16 cellular contexts compared by ENCODE assay signal in the genomic region with DNA sequence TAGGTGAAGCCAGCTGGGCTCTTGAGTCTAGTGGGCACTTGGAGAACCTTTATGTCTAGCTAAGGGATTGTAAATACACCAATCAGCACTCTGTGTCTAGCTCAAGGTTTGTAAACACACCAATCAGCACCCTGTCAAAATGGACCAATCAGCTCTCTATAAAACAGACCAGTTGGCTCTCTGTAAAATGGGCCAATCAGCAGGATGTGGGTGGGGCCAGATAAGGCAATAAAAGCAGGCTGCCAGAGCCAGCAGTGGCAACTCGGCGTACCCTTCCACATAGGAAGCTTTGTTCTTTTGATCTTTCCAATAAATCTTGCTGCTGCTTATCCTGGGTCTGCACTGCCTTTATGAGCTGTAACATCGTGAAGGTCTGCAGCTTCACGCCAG. TPM values are rescaled to one million over a fixed set of nuclear protein-coding genes. Genes with fewer than 3 reads are reported as not detected.
DNase-seq lines count a peak whose midpoint lies in the region; ATAC-seq and TF ChIP-seq lines count a peak whose summit lies in the region.
"Not testable (repeated sequence)": the region's sequence is repeated elsewhere in the genome, so short reads cannot be mapped to it uniquely, and the experiment has no call there.
"Had no signal": no experiment of that assay in that cellular context is flagged by ENCODE, and none has a peak within 500 bp of the region (broad histone marks: within the 10 kb centered on the region; RNA-seq: fewer than 3 reads in every experiment).

No MANE protein-coding gene starts in this region.

- not testable (repeated sequence) for H3K9me2 ChIP-seq in HCT116 (ENCODE audit: insufficient read depth)

- H3K79me2 ChIP-seq in HCT116 (ENCODE audit: insufficient read depth, low read length), result not testable (repeated sequence)

- RAD21 ChIA-PET in HCT116 (lab: Charles Lee; ENCODE audit: low non-redundant PET in 1 of 2, low total read pairs in 2 of 2, uncharacterized antibody in 2 of 2, unreplicated experiment in 2 of 2), result interaction anchor here in 1 of 2 experiments (0.7 kb wide), 1 partner anchor 20 kb away, joined by 4 read pairs; no protein-coding TSS in a partner anchor

- not testable (repeated sequence) for H3K9me3 Mint-ChIP-seq in CD4-positive, alpha-beta T cell; activated CD4-positive, alpha-beta T cell treated with anti-CD3 and anti-CD28 coated beads, Interleukin-2, amount 10 ng/mL, durations not matched to agents 24 days and 14 days; activated T-helper 17 cell treated with anti-CD3 and anti-CD28 coated beads, Interleukin-2, amount 50 U/mL, for 72 hours; immature natural killer cell

- not testable (repeated sequence) for H3K4me2 ChIP-seq in HCT116 (ENCODE audit: low read length)

- peaks cover 46% of the 10 kb centered on the region for H3K36me3 Mint-ChIP-seq in CD4-positive, alpha-beta T cell (ENCODE audit: low read depth)
- H3K36me3 Mint-ChIP-seq in activated CD4-positive, alpha-beta T cell treated with anti-CD3 and anti-CD28 coated beads, Interleukin-2, amount 10 ng/mL, durations not matched to agents 24 days and 14 days (ENCODE audit: low read depth), result peaks cover 18% of the 10 kb centered on the region
- H3K36me3 Mint-ChIP-seq in activated T-helper 17 cell treated with anti-CD3 and anti-CD28 coated beads, Interleukin-2, amount 50 U/mL, for 72 hours (ENCODE audit: low read depth), result peaks cover 35% of the 10 kb centered on the region
- peaks cover 6 to 19% (median 6%) of the 10 kb centered on the region in 3 donors for H3K36me3 Mint-ChIP-seq in immature natural killer cell

- not testable (repeated sequence) for H2AFZ ChIP-seq in HCT116 (ENCODE audit: low read depth, low read length, poor library complexity, severe bottlenecking)

- not testable (repeated sequence) for H3K9ac ChIP-seq in HCT116 (ENCODE audit: low read length); mucosa of rectum (ENCODE audit: low read depth in 1 of 2, low read length in 2 of 2)

- not testable (repeated sequence) for DNase-seq in CD4-positive, alpha-beta T cell; HCT116 (ENCODE audit: low read depth, low spot score); immature natural killer cell
- DNase-seq in activated CD4-positive, alpha-beta T cell treated with anti-CD3 and anti-CD28 coated beads, Interleukin-2, amount 10 ng/mL, durations not matched to agents 24 days and 14 days, result peak; percentile 69
- DNase-seq in stimulated activated CD4-positive, alpha-beta T cell treated with anti-CD3 and anti-CD28 coated beads, Interleukin-15, amount 100 ng/mL, for 24 hours, result peak; percentile 24

- not testable (repeated sequence) for TF ChIP-seq POLR2A in HCT116 (IDR thresholded peaks at IDR 0.05; ENCODE audit: borderline replicate concordance, extremely low read depth, insufficient read depth, insufficient read length)

- peaks cover 45% of the 10 kb centered on the region for H3K4me1 Mint-ChIP-seq in CD4-positive, alpha-beta T cell (ENCODE audit: low read depth)
- H3K4me1 Mint-ChIP-seq in activated CD4-positive, alpha-beta T cell treated with anti-CD3 and anti-CD28 coated beads, Interleukin-2, amount 10 ng/mL, durations not matched to agents 24 days and 14 days, result peaks cover 36% of the 10 kb centered on the region
- H3K4me1 Mint-ChIP-seq in activated T-helper 17 cell treated with anti-CD3 and anti-CD28 coated beads, Interleukin-2, amount 50 U/mL, for 72 hours, result peaks cover 13% of the 10 kb centered on the region
- peaks cover 26 to 39% of the 10 kb centered on the region in 2 donors for H3K4me1 Mint-ChIP-seq in immature natural killer cell

- CTCF ChIA-PET in CD4-positive, alpha-beta T cell (lab: Charles Lee), result interaction anchor here (0.8 to 1.8 kb wide), 2 partner anchors 37 to 42 kb away, joined by 3 to 4 read pairs; a partner anchor contains a TSS
- CTCF ChIA-PET in HCT116 (lab: Charles Lee), result interaction anchor here (2.7 kb wide), 1 partner anchor 19 kb away, joined by 6 read pairs; no protein-coding TSS in a partner anchor

- not testable (repeated sequence) for H3K4me3 ChIP-seq in HCT116 (replicated peaks in 1 of 2; ENCODE audit: low read depth in 1 of 2, low read length in 2 of 2); mucosa of rectum (ENCODE audit: low read length in 2 of 2)

- not testable (repeated sequence) for BruUV-seq in HCT116 (replicated peaks; lab: Mats Ljungman, UMichigan)

- not testable (repeated sequence) for H3K4me3 Mint-ChIP-seq in CD4-positive, alpha-beta T cell; activated CD4-positive, alpha-beta T cell treated with anti-CD3 and anti-CD28 coated beads, Interleukin-2, amount 10 ng/mL, durations not matched to agents 24 days and 14 days; activated T-helper 17 cell treated with anti-CD3 and anti-CD28 coated beads, Interleukin-2, amount 50 U/mL, for 72 hours; immature natural killer cell

- H3K36me3 ChIP-seq in HCT116 (ENCODE audit: control insufficient read depth in 1 of 2, insufficient read depth in 2 of 2, low read length in 2 of 2); mucosa of rectum (ENCODE audit: control insufficient read depth in 2 of 2, insufficient read depth in 2 of 2, low read length in 2 of 2): not testable (repeated sequence)

- H3K27me3 Mint-ChIP-seq in CD4-positive, alpha-beta T cell; activated CD4-positive, alpha-beta T cell treated with anti-CD3 and anti-CD28 coated beads, Interleukin-2, amount 10 ng/mL, durations not matched to agents 24 days and 14 days; activated T-helper 17 cell treated with anti-CD3 and anti-CD28 coated beads, Interleukin-2, amount 50 U/mL, for 72 hours: not testable (repeated sequence)
- H3K27me3 Mint-ChIP-seq in immature natural killer cell (ENCODE audit: low read depth in 3 of 3), result peaks cover 18 to 26% (median 21%) of the 10 kb centered on the region in 3 donors

- peak overlapping the region; percentile 71 for H3K27ac Mint-ChIP-seq in CD4-positive, alpha-beta T cell
- not testable (repeated sequence) for H3K27ac Mint-ChIP-seq in activated CD4-positive, alpha-beta T cell treated with anti-CD3 and anti-CD28 coated beads, Interleukin-2, amount 10 ng/mL, durations not matched to agents 24 days and 14 days
- H3K27ac Mint-ChIP-seq in activated T-helper 17 cell treated with anti-CD3 and anti-CD28 coated beads, Interleukin-2, amount 50 U/mL, for 72 hours, result peak overlapping the region; percentile 66
- H3K27ac Mint-ChIP-seq in immature natural killer cell, result peak overlapping the region in 4 of 6 donors; percentile 40 to 66 (median 60)

- ATAC-seq in CD4-positive, alpha-beta T cell (ENCODE audit: poor library complexity); activated T-helper 17 cell treated with anti-CD3 and anti-CD28 coated beads, Interleukin-2, amount 50 U/mL, for 72 hours (replicated peaks): not testable (repeated sequence)
- 0 out of 2 replicates have a peak, but pooled peaks have one; percentile 11 for ATAC-seq in HCT116

- not testable (repeated sequence) for H3K27ac ChIP-seq in CD4-positive, alpha-beta T cell (ENCODE audit: low read depth, low read length); HCT116 (ENCODE audit: low read depth, low read length)
- H3K27ac ChIP-seq in mucosa of rectum (ENCODE audit: low read depth in 2 of 2, low read length in 2 of 2), result peak overlapping the region; percentile 76 to 78

- H3K27me3 ChIP-seq in CD4-positive, alpha-beta T cell (ENCODE audit: control insufficient read depth, insufficient read depth, low read length); HCT116 (ENCODE audit: insufficient read depth, low read length); mucosa of rectum (ENCODE audit: control insufficient read depth in 2 of 2, insufficient read depth in 2 of 2, low read length in 2 of 2): not testable (repeated sequence)

- TF ChIP-seq CTCF in CD4-positive, alpha-beta T cell (IDR thresholded peaks at IDR 0.05); HCT116 (IDR thresholded peaks at IDR 0.05 in 2 of 3, conservative IDR thresholded peaks at IDR 0.05 in 1 of 3; ENCODE audit: borderline replicate concordance in 1 of 3, insufficient read depth in 1 of 3, low read depth in 2 of 3, low read length in 2 of 3): not testable (repeated sequence)

- not testable (repeated sequence) for H4K20me1 ChIP-seq in HCT116 (ENCODE audit: insufficient read depth)

- not testable (repeated sequence) for H3K9me3 ChIP-seq in CD4-positive, alpha-beta T cell (ENCODE audit: control insufficient read depth, low read length); HCT116 (ENCODE audit: control insufficient read depth in 1 of 2, insufficient read depth in 1 of 2, low read depth in 1 of 2, low read length in 2 of 2); mucosa of rectum (ENCODE audit: control insufficient read depth in 2 of 2, low read length in 2 of 2)

- not testable (repeated sequence) for TF ChIP-seq RAD21 in HCT116 (IDR thresholded peaks at IDR 0.05; ENCODE audit: low read depth)

- POLR2A ChIA-PET in CD4-positive, alpha-beta T cell (lab: Charles Lee), result interaction anchor here (0.9 to 1.9 kb wide), 5 partner anchors 10 to 78 kb away, joined by 3 to 5 read pairs (median 3); a partner anchor contains a TSS
- POLR2A ChIA-PET in HCT116 (lab: Charles Lee), result interaction anchor here (1.0 kb wide), 1 partner anchor 10 kb away, joined by 4 read pairs; no protein-coding TSS in a partner anchor

- H3K4me1 ChIP-seq in HCT116 (ENCODE audit: control insufficient read depth in 1 of 2, insufficient read depth in 2 of 2, low read length in 2 of 2) (peaks cover 5 to 10% of the 10 kb centered on the region in 2 experiments; a peak in 3 of 4 replicates), mucosa of rectum (ENCODE audit: control insufficient read depth in 2 of 2, insufficient read depth in 2 of 2, low read length in 2 of 2) (peaks cover 18 to 36% of the 10 kb centered on the region in 2 donors)

- intact Hi-C loops in CD4-positive, alpha-beta T cell (cut with DNase I, micrococcal nuclease); HCT116 (cut with micrococcal nuclease): not testable (repeated sequence)
- intact Hi-C loops in activated CD4-positive, alpha-beta T cell treated with anti-CD3 and anti-CD28 coated beads, Interleukin-2, amount 10 ng/mL, durations not matched to agents 24 days and 14 days (cut with micrococcal nuclease), result loop anchor here (5.0 kb wide), 1 partner anchor 79 kb away; no protein-coding TSS in a partner anchor

RNA-seq across cellular contexts. Expression of a gene that starts 3.0 kb away (rescaled TPM):
- 100 to 1,000 TPM; 250 to 261 TPM for total RNA-seq in CD4-positive, alpha-beta T cell
- 0.15 TPM for total RNA-seq in HCT116 (2021; ENCODE audit: unreplicated experiment)
- polyA plus RNA-seq in HCT116 (2012), result not detected in 2 replicates
- 17.0 and 17.8 TPM in 2 replicates for total RNA-seq in activated CD4-positive, alpha-beta T cell treated with anti-CD3 and anti-CD28 coated beads, Interleukin-2, amount 10 ng/mL, durations not matched to agents 24 days and 14 days
- total RNA-seq in activated T-helper 17 cell treated with anti-CD3 and anti-CD28 coated beads, Interleukin-2, amount 50 U/mL, for 72 hours, result 10 to 100 TPM; 15.9 to 23.5 TPM
- polyA plus RNA-seq in immature natural killer cell, result 10 to 100 TPM in 2 of 3 donors, 1 to 10 TPM in 1; 9.6 to 39.8 (median 21.9) TPM
- total RNA-seq: GM23338, H9, HFFc6, LHCN-M2, MCF 10A, SK-MEL-5 had no signal
- polyA plus RNA-seq: A549 had no signal

RNA-seq across cellular contexts. Expression of a gene that starts 29.3 kb away (rescaled TPM):
- not detected for total RNA-seq in CD4-positive, alpha-beta T cell
- 0.07 TPM for total RNA-seq in HCT116 (2021; ENCODE audit: unreplicated experiment)
- polyA plus RNA-seq in HCT116 (2012), result not detected in 2 replicates
- total RNA-seq in activated CD4-positive, alpha-beta T cell treated with anti-CD3 and anti-CD28 coated beads, Interleukin-2, amount 10 ng/mL, durations not matched to agents 24 days and 14 days, result not detected in 2 replicates
- total RNA-seq in activated T-helper 17 cell treated with anti-CD3 and anti-CD28 coated beads, Interleukin-2, amount 50 U/mL, for 72 hours, result not detected
- not detected for polyA plus RNA-seq in immature natural killer cell
- total RNA-seq: GM23338, H9, HFFc6, HT1080, LHCN-M2, MCF 10A, OCI-LY7, SK-MEL-5 had no signal
- polyA plus RNA-seq: A549, GM23338 had no signal

RNA-seq across cellular contexts. Expression of a gene that starts 41.8 kb away (rescaled TPM):
- 100 to 1,000 TPM in 1 of 2 experiments, 10 to 100 TPM in 1; 99.0 to 101 TPM for total RNA-seq in CD4-positive, alpha-beta T cell
- total RNA-seq in HCT116 (2021; ENCODE audit: unreplicated experiment), result 155 TPM
- 141 and 166 TPM in 2 replicates for polyA plus RNA-seq in HCT116 (2012)
- total RNA-seq in activated CD4-positive, alpha-beta T cell treated with anti-CD3 and anti-CD28 coated beads, Interleukin-2, amount 10 ng/mL, durations not matched to agents 24 days and 14 days, result 132 TPM in 2 replicates
- total RNA-seq in activated T-helper 17 cell treated with anti-CD3 and anti-CD28 coated beads, Interleukin-2, amount 50 U/mL, for 72 hours, result 100 to 1,000 TPM; 122 to 139 TPM
- 10 to 100 TPM; 33.1 to 45.2 (median 33.3) TPM for polyA plus RNA-seq in immature natural killer cell

RNA-seq across cellular contexts. Expression of a gene that starts 57.6 kb away (rescaled TPM):
- 100 to 1,000 TPM; 251 to 253 TPM for total RNA-seq in CD4-positive, alpha-beta T cell
- total RNA-seq in HCT116 (2021; ENCODE audit: unreplicated experiment), result 256 TPM
- 305 and 354 TPM in 2 replicates for polyA plus RNA-seq in HCT116 (2012)
- 378 and 380 TPM in 2 replicates for total RNA-seq in activated CD4-positive, alpha-beta T cell treated with anti-CD3 and anti-CD28 coated beads, Interleukin-2, amount 10 ng/mL, durations not matched to agents 24 days and 14 days
- 100 to 1,000 TPM; 239 to 288 TPM for total RNA-seq in activated T-helper 17 cell treated with anti-CD3 and anti-CD28 coated beads, Interleukin-2, amount 50 U/mL, for 72 hours
- polyA plus RNA-seq in immature natural killer cell, result 10 to 100 TPM; 49.2 to 54.8 (median 52.7) TPM

Comparison
In these comparisons a context has a peak if more than half of its experiments do, and no peak if none do; other contexts are left out.
1. RNA of a gene that starts 3.0 kb away (total RNA-seq): 250 to 261 TPM in CD4-positive, alpha-beta T cell, 15.9 to 23.5 TPM in activated T-helper 17 cell treated with anti-CD3 and anti-CD28 coated beads, Interleukin-2, amount 50 U/mL, for 72 hours and 17.0 to 17.8 TPM in activated CD4-positive, alpha-beta T cell treated with anti-CD3 and anti-CD28 coated beads, Interleukin-2, amount 10 ng/mL, durations not matched to agents 24 days and 14 days; 0.15 TPM in HCT116 (single experiment); every median in the first group is over 10 times any median in the second.